Comparison of ENCODE assay signal across 22 cellular contexts in genomic region chr1:166340709-166341108, GRCh38.
DNase-seq lines count a peak whose midpoint lies in the region; ATAC-seq, FAIRE-seq and TF ChIP-seq lines count a peak whose summit lies in the region.
"Had no signal": no experiment of that assay in that cellular context is flagged by ENCODE, and none has a peak within 500 bp of the region (broad histone marks: within the 10 kb centered on the region; RNA-seq: fewer than 3 reads in every experiment).

No MANE protein-coding gene starts in this region.

- no peaks in the 10 kb centered on the region for H3K79me1 ChIP-seq in IMR-90 (ENCODE audit: low read depth in 1 of 2, low read length in 2 of 2)

- H4K8ac ChIP-seq in IMR-90 (ENCODE audit: low read depth in 2 of 2, low read length in 2 of 2), result no peak overlapping the region

- no peaks in the 10 kb centered on the region for H3K36me3 ChIP-seq in IMR-90 (ENCODE audit: control insufficient read depth, insufficient read depth, low read length)
- H3K36me3 ChIP-seq: BLaER1 treated with 17β-estradiol and CSF1 and Interleukin-3, amounts not matched to agents 10 nM and 100 nM had no signal

- intact Hi-C loops in IMR-90 (cut with micrococcal nuclease), result no loop called here

- no peak overlapping the region for H2AFZ ChIP-seq in IMR-90 (replicated peaks; ENCODE audit: low read length, poor library complexity)

- dilution Hi-C loops in IMR-90 (cut with HindIII; ENCODE audit: low sequenced_read_pairs, unreplicated experiment), result no loop called here

- no peak overlapping the region for H2BK15ac ChIP-seq in IMR-90 (ENCODE audit: low read depth, low read length)

- TF ChIP-seq POLR2A in A549 (IDR thresholded peaks at IDR 0.05; ENCODE audit: low read length), result no peak
- no peak for TF ChIP-seq POLR2A in IMR-90 (IDR thresholded peaks at IDR 0.05; ENCODE audit: low read depth, low read length)

- no peak overlapping the region for H3K14ac ChIP-seq in IMR-90 (replicated peaks; ENCODE audit: low read depth, low read length)

- no peak overlapping the region for H3K18ac ChIP-seq in IMR-90 (ENCODE audit: low read depth, low read length)

- H3K4me2 ChIP-seq in A549 (no peak overlapping the region), IMR-90 (ENCODE audit: low read depth, low read length) (no peak overlapping the region)
- H3K4me2 ChIP-seq: BLaER1 treated with 17β-estradiol and CSF1 and Interleukin-3, amounts not matched to agents 10 nM and 100 nM had no signal

- H3K9me3 ChIP-seq in A549 (no peaks in the 10 kb centered on the region), IMR-90 (ENCODE audit: control insufficient read depth, insufficient read depth, low read length) (peaks cover 13% of the 10 kb centered on the region)

- H3K56ac ChIP-seq in IMR-90 (ENCODE audit: extremely low read depth, insufficient read depth, low read length), result no peak overlapping the region

- POLR2A ChIA-PET in A549 (lab: Yijun Ruan, JAX) (no interaction called here), IMR-90 (lab: Charles Lee; ENCODE audit: unreplicated experiment) (no interaction called here)

- no peak overlapping the region for H4K91ac ChIP-seq in IMR-90 (ENCODE audit: insufficient read depth, low read depth, low read length)

- no peak overlapping the region for H3K4ac ChIP-seq in IMR-90 (ENCODE audit: low read depth, low read length)

- no peak overlapping the region for H2AK5ac ChIP-seq in IMR-90 (ENCODE audit: low read depth, low read length)

- H4K20me1 ChIP-seq in IMR-90 (ENCODE audit: insufficient read depth, low read length), result no peaks in the 10 kb centered on the region
- H4K20me1 ChIP-seq: BLaER1 treated with 17β-estradiol and CSF1 and Interleukin-3, amounts not matched to agents 10 nM and 100 nM had no signal

- CTCF ChIA-PET in A549 (lab: Yijun Ruan, JAX), result no interaction called here
- CTCF ChIA-PET in IMR-90 (lab: Yijun Ruan, JAX), result no interaction called here

- TF ChIP-seq EP300 in A549 (IDR thresholded peaks at IDR 0.05), result no peak

- H3K27me3 ChIP-seq in IMR-90 (ENCODE audit: control insufficient read depth, insufficient read depth, low read length), result no peaks in the 10 kb centered on the region
- H3K27me3 ChIP-seq: BLaER1 treated with 17β-estradiol and CSF1 and Interleukin-3, amounts not matched to agents 10 nM and 100 nM had no signal

- no peaks in the 10 kb centered on the region for H3K9me1 ChIP-seq in IMR-90 (ENCODE audit: insufficient read depth, low read length)

- H2BK5ac ChIP-seq in IMR-90 (ENCODE audit: low read depth, low read length, poor library complexity, severe bottlenecking), result no peak overlapping the region

- in situ Hi-C loops in IMR-90 (cut with MboI; ENCODE audit: low sequenced_read_pairs), result no loop called here
- in situ Hi-C loops in GM13976 (cut with MboI; ENCODE audit: low sequenced_read_pairs, unreplicated experiment), result no loop called here

- TF ChIP-seq CTCF in A549 (IDR thresholded peaks at IDR 0.05), result no peak
- TF ChIP-seq CTCF in IMR-90 (conservative IDR thresholded peaks at IDR 0.05; ENCODE audit: low read depth, low read length), result no peak
- TF ChIP-seq CTCF in GM13976 (IDR thresholded peaks at IDR 0.05; ENCODE audit: borderline replicate concordance, control extremely low read depth, extremely low read depth, insufficient read depth, missing control alignments), result no peak

- H3K4me1 ChIP-seq in A549, result no peaks in the 10 kb centered on the region
- no peaks in the 10 kb centered on the region for H3K4me1 ChIP-seq in IMR-90 (ENCODE audit: control insufficient read depth, insufficient read depth, low read length)
- H3K4me1 ChIP-seq: BLaER1 treated with 17β-estradiol and CSF1 and Interleukin-3, amounts not matched to agents 10 nM and 100 nM had no signal

- H3K9ac ChIP-seq in IMR-90 (ENCODE audit: low read depth, low read length), result no peak overlapping the region
- H3K9ac ChIP-seq: BLaER1 treated with 17β-estradiol and CSF1 and Interleukin-3, amounts not matched to agents 10 nM and 100 nM had no signal

- H2BK120ac ChIP-seq in IMR-90 (ENCODE audit: low read depth, low read length), result no peak overlapping the region

- no TSS peak for BruUV-seq in IMR-90 (replicated peaks; lab: Mats Ljungman, UMichigan)

- no peak overlapping the region for H4K5ac ChIP-seq in IMR-90 (ENCODE audit: low read depth, low read length)

- no peak overlapping the region for H3K4me3 ChIP-seq in A549
- H3K4me3 ChIP-seq in IMR-90 (ENCODE audit: insufficient read depth, low read depth, low read length), result no peak overlapping the region
- H3K4me3 ChIP-seq: BLaER1 treated with 17β-estradiol and CSF1 and Interleukin-3, amounts not matched to agents 10 nM and 100 nM; GM12878 had no signal

- H3K23ac ChIP-seq in IMR-90 (ENCODE audit: low read depth, low read length), result no peak overlapping the region

- H3K27ac ChIP-seq in A549, result no peak overlapping the region
- no peak overlapping the region for H3K27ac ChIP-seq in IMR-90 (ENCODE audit: insufficient read depth, low read length)
- H3K27ac ChIP-seq: BLaER1 treated with 17β-estradiol and CSF1 and Interleukin-3, amounts not matched to agents 10 nM and 100 nM; C4-2B had no signal

- H2AK9ac ChIP-seq in IMR-90 (replicated peaks; ENCODE audit: low read depth, low read length, poor library complexity), result no peak overlapping the region

- H2BK20ac ChIP-seq in IMR-90 (ENCODE audit: low read depth, low read length), result no peak overlapping the region

- ATAC-seq in A549 (no peak), IMR-90 (ENCODE audit: low read depth) (no peak)
- ATAC-seq: CD8-positive, alpha-beta T cell; GM12878 had no signal

- TF ChIP-seq RAD21 in A549 (conservative IDR thresholded peaks at IDR 0.05 in 1 of 2, IDR thresholded peaks at IDR 0.05 in 1 of 2) (no peak), IMR-90 (IDR thresholded peaks at IDR 0.05; ENCODE audit: low read length) (no peak)

- no peak for DNase-seq in A549 (ENCODE audit: low read depth in 1 of 2, low spot score in 1 of 2)
- no peak for DNase-seq in IMR-90
- no peak for DNase-seq in GM13976 (ENCODE audit: low spot score)
- DNase-seq in islet precursor cell, result no peak
- no peak for DNase-seq in COR-L47 (lab: John Stamatoyannopoulos, UW)
- DNase-seq: 8988T; AML-193; CD4-positive, alpha-beta T cell; CD8-positive, alpha-beta T cell; DMS 273 treated with DMSO at 0.1 percent for 48 hours; DMS153; DMS53; DMS79; DND-41; EL; GDM1 had no signal

- no peak for FAIRE-seq in A549 (lab: Jason Lieb, UNC)
- FAIRE-seq in TTC549 (lab: Jason Lieb, UNC), result peak; percentile 43
- FAIRE-seq: GM12878, GM12892, GM19239 had no signal

TF ChIP-seq in A549, 52 proteins besides CTCF, POLR2A, EP300 and RAD21:
- TF ChIP-seq, protein P1, sequence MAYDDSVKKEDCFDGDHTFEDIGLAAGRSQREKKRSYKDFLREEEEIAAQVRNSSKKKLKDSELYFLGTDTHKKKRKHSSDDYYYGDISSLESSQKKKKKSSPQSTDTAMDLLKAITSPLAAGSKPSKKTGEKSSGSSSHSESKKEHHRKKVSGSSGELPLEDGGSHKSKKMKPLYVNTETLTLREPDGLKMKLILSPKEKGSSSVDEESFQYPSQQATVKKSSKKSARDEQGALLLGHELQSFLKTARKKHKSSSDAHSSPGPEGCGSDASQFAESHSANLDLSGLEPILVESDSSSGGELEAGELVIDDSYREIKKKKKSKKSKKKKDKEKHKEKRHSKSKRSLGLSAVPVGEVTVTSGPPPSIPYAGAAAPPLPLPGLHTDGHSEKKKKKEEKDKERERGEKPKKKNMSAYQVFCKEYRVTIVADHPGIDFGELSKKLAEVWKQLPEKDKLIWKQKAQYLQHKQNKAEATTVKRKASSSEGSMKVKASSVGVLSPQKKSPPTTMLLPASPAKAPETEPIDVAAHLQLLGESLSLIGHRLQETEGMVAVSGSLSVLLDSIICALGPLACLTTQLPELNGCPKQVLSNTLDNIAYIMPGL (CRISPR knock-in tag; IDR thresholded peaks at IDR 0.05; ENCODE audit: borderline replicate concordance), result no peak
- TF ChIP-seq MAFK (IDR thresholded peaks at IDR 0.05; ENCODE audit: partially characterized antibody), result peak; percentile 55

TF ChIP-seq in IMR-90, 13 proteins besides CTCF, POLR2A, EP300 and RAD21:
- TF ChIP-seq MAFK (IDR thresholded peaks at IDR 0.05; ENCODE audit: low read depth, low read length) (peak; percentile 53), RFX5 (IDR thresholded peaks at IDR 0.05; ENCODE audit: low read depth, low read length) (no peak)
